Comparison of ENCODE assay signal across 9 cellular contexts in genomic region chr12:52230364-52231281, GRCh38. TPM values are rescaled to one million over a fixed set of nuclear protein-coding genes. Genes with fewer than 3 reads are reported as not detected.
DNase-seq lines count a peak whose midpoint lies in the region; ATAC-seq and TF ChIP-seq lines count a peak whose summit lies in the region.
"Had no signal": no experiment of that assay in that cellular context is flagged by ENCODE, and none has a peak within 500 bp of the region (broad histone marks: within the 10 kb centered on the region; RNA-seq: fewer than 3 reads in every experiment).

No MANE protein-coding gene starts in this region.

- no peak overlapping the region for H2AFZ ChIP-seq in smooth muscle cell (ENCODE audit: low read depth)

- H3K27me3 ChIP-seq in smooth muscle cell (ENCODE audit: low read depth) = peaks cover 50% of the 10 kb centered on the region

- H3K9me3 ChIP-seq in smooth muscle cell (replicated peaks; ENCODE audit: low read depth) = no peaks in the 10 kb centered on the region

- H3K36me3 ChIP-seq in smooth muscle cell (ENCODE audit: low read depth) = no peaks in the 10 kb centered on the region

- no peak for TF ChIP-seq CTCF in smooth muscle cell (IDR thresholded peaks at IDR 0.05; ENCODE audit: borderline replicate concordance, insufficient read depth, poor library complexity, severe bottlenecking)

- no peaks in the 10 kb centered on the region for H3F3A ChIP-seq in smooth muscle cell (ENCODE audit: low read depth)

- no peak overlapping the region for H3K4me3 ChIP-seq in smooth muscle cell

- peak overlapping the region; percentile 62 for H3K27ac ChIP-seq in smooth muscle cell (ENCODE audit: low read depth)

- peak overlapping the region; percentile 49 for H3K4me2 ChIP-seq in smooth muscle cell

- ATAC-seq in Right ventricle myocardium superior (ENCODE audit: poor library complexity) = peak; percentile 91

- DNase-seq in GM04503 (ENCODE audit: low read depth) (peak; percentile 65), SW480 (ENCODE audit: low spot score) (peak; percentile 41), Right ventricle myocardium superior (peak; percentile 67), smooth muscle cell (lab: John Stamatoyannopoulos, UW; ENCODE audit: unreplicated experiment) (no peak), NCI-H82 treated with DMSO at 0.1 percent for 48 hours (lab: John Stamatoyannopoulos, UW; ENCODE audit: unreplicated experiment) (no peak), superior temporal gyrus (ENCODE audit: extremely low spot score) (no peak), NCI-H446 treated with DMSO at 0.1 percent for 48 hours (lab: John Stamatoyannopoulos, UW) (no peak)
- no peak for DNase-seq in activated naive CD4-positive, alpha-beta T cell treated with anti-CD3 and anti-CD28 coated beads, Interleukin-2, amount 50 U/mL, for 16 hours
- DNase-seq: stimulated activated CD4-positive, alpha-beta T cell treated with anti-CD3 and anti-CD28 coated beads, Interleukin-2, amount 100 ng/mL, for 48 hours had no signal

- H3K4me1 ChIP-seq in smooth muscle cell (ENCODE audit: low read depth) = peaks cover 14% of the 10 kb centered on the region

- intact Hi-C loops in Right ventricle myocardium superior (cut with DNase I) = no loop called here

- no peak overlapping the region for H3K9ac ChIP-seq in smooth muscle cell (ENCODE audit: low read depth)

- H3K79me2 ChIP-seq in smooth muscle cell (ENCODE audit: low read depth) = no peaks in the 10 kb centered on the region

- 58% methylated on average over 8 of the region's 8 CpGs for WGBS in smooth muscle cell (ENCODE audit: low lambda C conversion rate)

- peaks cover 14% of the 10 kb centered on the region for H4K20me1 ChIP-seq in smooth muscle cell (ENCODE audit: low read depth)

RNA-seq across cellular contexts. Expression of gene KRT7, which starts 2.4 kb away (rescaled TPM):
- total RNA-seq in Right ventricle myocardium superior = 0.59 TPM
- total RNA-seq in smooth muscle cell = 168 and 214 TPM in 2 replicates
- polyA plus RNA-seq in smooth muscle cell = 190 and 744 TPM in 2 replicates

RNA-seq across cellular contexts. Expression of gene KRT80, which starts 38.8 kb away (rescaled TPM):
- total RNA-seq in Right ventricle myocardium superior = not detected
- 6.7 and 11.7 TPM in 2 replicates for total RNA-seq in smooth muscle cell
- polyA plus RNA-seq in smooth muscle cell = 5.1 and 6.6 TPM in 2 replicates

RNA-seq across cellular contexts. Expression of gene KRT86, which starts 43.8 kb away (rescaled TPM):
- total RNA-seq in Right ventricle myocardium superior (not detected), smooth muscle cell (not detected in 2 replicates)
- not detected in 2 replicates for polyA plus RNA-seq in smooth muscle cell

Comparison
In these comparisons a context has a peak if more than half of its experiments do, and no peak if none do; other contexts are left out.
1. DNase-seq: peak in GM04503 (single experiment), SW480 (single experiment) and Right ventricle myocardium superior (single experiment); none in smooth muscle cell (single experiment), NCI-H82 treated with DMSO at 0.1 percent for 48 hours (single experiment), superior temporal gyrus (single experiment), NCI-H446 treated with DMSO at 0.1 percent for 48 hours (single experiment) and activated naive CD4-positive, alpha-beta T cell treated with anti-CD3 and anti-CD28 coated beads, Interleukin-2, amount 50 U/mL, for 16 hours (single experiment).
2. RNA of gene KRT7, which starts 2.4 kb away (total RNA-seq): 168 to 214 TPM in smooth muscle cell; 0.59 TPM in Right ventricle myocardium superior (single experiment); every median in the first group is over 100 times any median in the second.